ENCODE assay signal across 16 cellular contexts in the genomic region with DNA sequence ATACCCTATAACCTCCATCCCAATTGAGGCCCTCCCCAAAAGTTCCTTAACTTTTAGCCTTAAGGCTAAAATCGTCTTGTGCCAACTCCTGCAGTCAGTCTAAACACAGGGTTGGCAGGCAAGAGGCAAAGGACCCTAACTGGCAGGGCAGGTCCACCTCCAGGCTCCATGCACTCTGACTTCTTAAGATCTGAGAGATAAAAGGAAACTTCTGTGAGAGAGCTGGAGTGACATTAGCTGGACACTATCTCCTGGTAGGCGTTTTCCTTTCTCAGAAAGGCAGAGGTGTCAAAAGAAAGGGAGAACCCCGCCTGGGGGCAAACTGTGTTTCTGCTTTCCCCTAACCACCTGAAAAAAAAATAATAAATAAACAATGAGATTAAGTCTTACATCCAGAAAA. TPM values are rescaled to one million over a fixed set of nuclear protein-coding genes. Genes with fewer than 3 reads are reported as not detected.
DNase-seq lines count a peak whose midpoint lies in the region; ATAC-seq, FAIRE-seq and TF ChIP-seq lines count a peak whose summit lies in the region.
"Had no signal": no experiment of that assay in that cellular context is flagged by ENCODE, and none has a peak within 500 bp of the region (broad histone marks: within the 10 kb centered on the region; RNA-seq: fewer than 3 reads in every experiment).

No MANE protein-coding gene starts in this region.

- H3K4me1 ChIP-seq in fibroblast of lung (ENCODE audit: control insufficient read depth, extremely low read depth, insufficient read depth, low read length): peaks cover 22% of the 10 kb centered on the region

- H3K79me2 ChIP-seq in fibroblast of lung (ENCODE audit: control insufficient read depth, insufficient read depth, low read length): peaks cover 81% of the 10 kb centered on the region

- no peaks in the 10 kb centered on the region for H3K9me3 ChIP-seq in T-helper 17 cell (ENCODE audit: control insufficient read depth, low read length, poor library complexity, severe bottlenecking)
- no peaks in the 10 kb centered on the region for H3K9me3 ChIP-seq in fibroblast of lung (ENCODE audit: control insufficient read depth, insufficient read depth, low read depth, low read length)
- H3K9me3 ChIP-seq: gastrocnemius medialis, stomach had no signal

- peak; percentile 59 to 73 for DNase-seq in T47D (ENCODE audit: low read depth in 1 of 2, low spot score in 1 of 2)
- DNase-seq in MCF 10A (ENCODE audit: unreplicated experiment): no peak
- DNase-seq in T-helper 17 cell: no peak
- DNase-seq in fibroblast of lung (ENCODE audit: low read depth in 2 of 2): no peak
- DNase-seq in type B pancreatic cell (ENCODE audit: extremely low spot score, unreplicated experiment): no peak
- DNase-seq in DMS153 treated with DMSO at 0.1 percent for 48 hours (lab: John Stamatoyannopoulos, UW; ENCODE audit: unreplicated experiment): no peak
- DNase-seq in D721Med (ENCODE audit: insufficient read length, low spot score): no peak
- DNase-seq in NCI-H2029 (lab: John Stamatoyannopoulos, UW): no peak
- DNase-seq: activated CD4-positive, alpha-beta T cell treated with anti-CD3 and anti-CD28 coated beads, Interleukin-2, amount 50 U/mL, for 1 hour; DMS79 treated with DMSO at 0.1 percent for 48 hours; gastrocnemius medialis; NCI-H774; stomach had no signal

- no peak overlapping the region for H3K4me3 Mint-ChIP-seq in MCF 10A (ENCODE audit: unreplicated experiment)
- H3K4me3 Mint-ChIP-seq in T-helper 17 cell: no peak overlapping the region
- H3K4me3 Mint-ChIP-seq in type B pancreatic cell: peak overlapping the region; percentile 34

- H4K20me1 ChIP-seq in fibroblast of lung (ENCODE audit: control insufficient read depth, extremely low read depth, insufficient read depth, low read length): no peaks in the 10 kb centered on the region

- H3K9ac ChIP-seq in fibroblast of lung (ENCODE audit: insufficient read depth, low read length): no peak overlapping the region

- in situ Hi-C loops in T47D (cut with HindIII; ENCODE audit: low pct_unique_long_range_greater_than_20kb, low sequenced_read_pairs): no loop called here

- H3K9me3 Mint-ChIP-seq in MCF 10A (ENCODE audit: unreplicated experiment) (no peaks in the 10 kb centered on the region), type B pancreatic cell (no peaks in the 10 kb centered on the region)
- H3K9me3 Mint-ChIP-seq: activated naive CD4-positive, alpha-beta T cell treated with anti-CD3 and anti-CD28 coated beads, Interleukin-2, amount 50 U/mL, for 72 hours had no signal

- no peaks in the 10 kb centered on the region for H3K27me3 Mint-ChIP-seq in MCF 10A (ENCODE audit: insufficient read depth, unreplicated experiment)
- no peaks in the 10 kb centered on the region for H3K27me3 Mint-ChIP-seq in T-helper 17 cell
- H3K27me3 Mint-ChIP-seq in type B pancreatic cell: peaks cover 4% of the 10 kb centered on the region

- TF ChIP-seq CTCF in MCF 10A (IDR thresholded peaks at IDR 0.05; ENCODE audit: unreplicated experiment) (no peak), fibroblast of lung (conservative IDR thresholded peaks at IDR 0.05 in 1 of 2, IDR thresholded peaks at IDR 0.05 in 1 of 2; ENCODE audit: low read depth in 1 of 2, low read length in 2 of 2) (no peak), type B pancreatic cell (conservative IDR thresholded peaks at IDR 0.05) (no peak), D721Med (IDR thresholded peaks at IDR 0.05; ENCODE audit: insufficient read depth, missing control alignments) (no peak)

- H3K4me2 ChIP-seq in fibroblast of lung (ENCODE audit: extremely low read depth, insufficient read depth, low read length): peak overlapping the region; percentile 57

- no peak overlapping the region for H3K27ac ChIP-seq in fibroblast of lung (ENCODE audit: insufficient read depth, low read length)
- H3K27ac ChIP-seq: gastrocnemius medialis had no signal

- H3K27ac Mint-ChIP-seq in MCF 10A (ENCODE audit: low read depth, unreplicated experiment) (no peak overlapping the region), T-helper 17 cell (peak overlapping the region; percentile 72), type B pancreatic cell (no peak overlapping the region)

- ATAC-seq in T-helper 17 cell: no peak
- ATAC-seq: activated naive CD4-positive, alpha-beta T cell treated with anti-CD3 and anti-CD28 coated beads, Interleukin-2, amount 50 U/mL, for 72 hours; gastrocnemius medialis; HCT116 had no signal

- intact Hi-C loops in MCF 10A (cut with micrococcal nuclease): no loop called here

- CTCF ChIA-PET in MCF 10A (lab: Yijun Ruan, JAX): interaction anchor here (0.7 to 1.7 kb wide), 6 partner anchors 41 to 233 kb away, joined by 3 to 5 read pairs (median 4); no protein-coding TSS in a partner anchor

- no TSS peak for BruUV-seq in MCF 10A (replicated peaks; lab: Mats Ljungman, UMichigan)

- peaks cover 40% of the 10 kb centered on the region for H3K4me1 Mint-ChIP-seq in MCF 10A (ENCODE audit: insufficient read depth, unreplicated experiment)
- H3K4me1 Mint-ChIP-seq in T-helper 17 cell: peaks cover 51% of the 10 kb centered on the region
- peaks cover 70% of the 10 kb centered on the region for H3K4me1 Mint-ChIP-seq in type B pancreatic cell (ENCODE audit: unreplicated experiment)

- no peak overlapping the region for H2AFZ ChIP-seq in fibroblast of lung (ENCODE audit: low read length)

- H3K27me3 ChIP-seq in fibroblast of lung (ENCODE audit: control insufficient read depth, insufficient read depth, low read length): no peaks in the 10 kb centered on the region
- H3K27me3 ChIP-seq: gastrocnemius medialis, stomach had no signal

- no peak for FAIRE-seq in D721Med (lab: Jason Lieb, UNC)

- H3K36me3 Mint-ChIP-seq in MCF 10A (ENCODE audit: insufficient read depth, unreplicated experiment) (peaks cover 6% of the 10 kb centered on the region), T-helper 17 cell (ENCODE audit: low read depth) (no peaks in the 10 kb centered on the region), type B pancreatic cell (peaks cover 20% of the 10 kb centered on the region)

- H3K36me3 ChIP-seq in fibroblast of lung (ENCODE audit: control insufficient read depth, insufficient read depth, low read length): peaks cover 2% of the 10 kb centered on the region
- H3K36me3 ChIP-seq: gastrocnemius medialis had no signal

- POLR2A ChIA-PET in MCF 10A (lab: Yijun Ruan, JAX): interaction anchor here (0.6 to 1.0 kb wide), 2 partner anchors 8 to 11 kb away, joined by 3 to 4 read pairs; no protein-coding TSS in a partner anchor

- peak overlapping the region in 1 of 4 experiments; percentile 25 for H3K4me3 ChIP-seq in fibroblast of lung (replicated peaks in 1 of 4; ENCODE audit: control extremely low read depth in 1 of 4, insufficient read depth in 1 of 4, low read depth in 3 of 4, low read length in 4 of 4)
- H3K4me3 ChIP-seq: gastrocnemius medialis, lung, stomach had no signal

RNA-seq across cellular contexts. Expression of gene CHSY1, which starts 3.6 kb away (rescaled TPM):
- total RNA-seq in MCF 10A (2022) (24.3 and 29.8 TPM in 2 replicates), T-helper 17 cell (10 to 100 TPM; 10.5 to 12.9 TPM), fibroblast of lung (26.7 and 28.6 TPM in 2 replicates), type B pancreatic cell (ENCODE audit: low replicate concordance) (18.4 and 43.0 TPM in 2 replicates)
- polyA plus RNA-seq in fibroblast of lung: 52.1 and 57.0 TPM in 2 replicates
- 33.9 and 40.6 TPM in 2 replicates for polyA plus RNA-seq in fibroblast of lung (2012)
- 31.2 and 42.2 TPM in 2 replicates for polyA minus RNA-seq in fibroblast of lung (ENCODE audit: low replicate concordance)

RNA-seq across cellular contexts. Expression of gene SELENOS, which starts 29.0 kb away (rescaled TPM):
- total RNA-seq in MCF 10A (2022) (145 and 187 TPM in 2 replicates), T-helper 17 cell (10 to 100 TPM; 28.0 to 36.3 TPM), fibroblast of lung (59.8 and 66.2 TPM in 2 replicates), type B pancreatic cell (ENCODE audit: low replicate concordance) (47.2 and 74.3 TPM in 2 replicates)
- 105 and 130 TPM in 2 replicates for polyA plus RNA-seq in fibroblast of lung
- polyA plus RNA-seq in fibroblast of lung (2012): 73.5 and 86.1 TPM in 2 replicates
- polyA minus RNA-seq in fibroblast of lung (ENCODE audit: low replicate concordance): 14.9 and 19.2 TPM in 2 replicates

RNA-seq across cellular contexts. Expression of gene SNRPA1, which starts 46.8 kb away (rescaled TPM):
- total RNA-seq in MCF 10A (2022) (99.4 and 99.5 TPM in 2 replicates), T-helper 17 cell (100 to 1,000 TPM; 166 to 206 TPM), fibroblast of lung (7.7 and 12.9 TPM in 2 replicates), type B pancreatic cell (ENCODE audit: low replicate concordance) (72.6 and 80.3 TPM in 2 replicates)
- polyA plus RNA-seq in fibroblast of lung: 90.3 and 118 TPM in 2 replicates
- 55.7 and 70.8 TPM in 2 replicates for polyA plus RNA-seq in fibroblast of lung (2012)
- polyA minus RNA-seq in fibroblast of lung (ENCODE audit: low replicate concordance): 5.2 and 5.3 TPM in 2 replicates

Comparison
In these comparisons a context has a peak if more than half of its experiments do, and no peak if none do; other contexts are left out.
1. DNase-seq: peak in T47D (2 of 2); none in MCF 10A (single experiment), T-helper 17 cell (0 of 3), fibroblast of lung (0 of 2), type B pancreatic cell (single experiment), DMS153 treated with DMSO at 0.1 percent for 48 hours (single experiment), D721Med (single experiment) and NCI-H2029 (single experiment).